21 cellular contexts compared by ENCODE assay signal in the genomic region with DNA sequence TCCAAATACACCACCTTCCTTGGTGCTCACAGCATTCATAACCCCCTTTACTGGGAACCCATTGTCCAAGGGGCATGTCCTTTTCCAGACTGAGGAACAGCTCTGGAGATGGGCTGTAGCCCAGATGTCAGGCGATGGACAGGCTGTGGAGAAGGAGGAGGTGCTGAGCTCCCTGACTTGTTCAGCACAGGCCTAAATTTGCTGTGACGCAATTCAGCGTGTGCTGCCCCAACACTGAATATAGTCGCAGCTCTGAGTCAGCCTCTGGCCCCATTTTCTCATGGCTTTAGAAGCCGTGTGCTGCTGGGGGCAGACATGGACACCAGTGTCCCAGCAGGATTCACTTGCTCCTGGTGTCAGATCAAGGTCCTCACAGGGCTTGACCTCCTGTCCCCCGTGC.
A peak's percentile ranks its signal among the peaks of the same experiment; 100 is the strongest.
DNase-seq lines count a peak whose midpoint lies in the region; ATAC-seq and TF ChIP-seq lines count a peak whose summit lies in the region.
"Had no signal": no experiment of that assay in that cellular context is flagged by ENCODE, and none has a peak within 500 bp of the region (broad histone marks: within the 10 kb centered on the region; RNA-seq: fewer than 3 reads in every experiment).

No MANE protein-coding gene starts in this region.

- TF ChIP-seq CTCF in upper lobe of right lung (IDR thresholded peaks at IDR 0.05): no peak
- TF ChIP-seq CTCF in stomach (IDR thresholded peaks at IDR 0.05): no peak

- no peak overlapping the region for H3K4me3 ChIP-seq in upper lobe of right lung
- no peak overlapping the region for H3K4me3 ChIP-seq in stomach
- H3K4me3 ChIP-seq: tibial nerve had no signal

- H3K4me1 ChIP-seq in upper lobe of right lung (no peaks in the 10 kb centered on the region), stomach (no peaks in the 10 kb centered on the region)
- H3K4me1 ChIP-seq: parathyroid adenoma, tibial nerve had no signal

- 80 to 91% (median 87%) methylated on average over 6 of the region's 6 CpGs for WGBS in stomach, 5 donors

- ATAC-seq in left lobe of liver (peak; percentile 26), upper lobe of right lung (peak; percentile 33), HG02981 (IDR thresholded peaks at IDR 0.05; ENCODE audit: unreplicated experiment) (no peak), HG03159 (IDR thresholded peaks at IDR 0.05; ENCODE audit: unreplicated experiment) (no peak)
- ATAC-seq: activated T-cell treated with anti-CD3 and anti-CD28 coated beads, Interleukin-2, amount 50 U/mL, for 4 hours; HCT116; HepG2; naive thymus-derived CD8-positive, alpha-beta T cell had no signal

- H3K9me3 ChIP-seq in upper lobe of right lung (no peaks in the 10 kb centered on the region), stomach (no peaks in the 10 kb centered on the region)
- H3K9me3 ChIP-seq: tibial nerve had no signal

- no peaks in the 10 kb centered on the region for H3K36me3 ChIP-seq in upper lobe of right lung
- H3K36me3 ChIP-seq in stomach: no peaks in the 10 kb centered on the region
- H3K36me3 ChIP-seq: tibial nerve had no signal

- intact Hi-C loops in upper lobe of right lung (cut with DNase I): no loop called here
- intact Hi-C loops in stomach (cut with DNase I; ENCODE audit: low total_unique reads): no loop called here

- H3K27me3 ChIP-seq in upper lobe of right lung: no peaks in the 10 kb centered on the region
- H3K27me3 ChIP-seq in stomach: no peaks in the 10 kb centered on the region
- H3K27me3 ChIP-seq: tibial nerve had no signal

- no peak for TF ChIP-seq EP300 in stomach (IDR thresholded peaks at IDR 0.05)

- H3K27ac ChIP-seq in upper lobe of right lung: no peak overlapping the region
- no peak overlapping the region for H3K27ac ChIP-seq in stomach
- H3K27ac ChIP-seq: parathyroid adenoma, tibial nerve had no signal

- no peak for TF ChIP-seq POLR2A in stomach (IDR thresholded peaks at IDR 0.05)

- peak; percentile 1 for DNase-seq in LHCN-M2 (ENCODE audit: low read depth)
- DNase-seq in fibroblast of gingiva (ENCODE audit: low read depth): peak; percentile 24
- no peak for DNase-seq in left lobe of liver (ENCODE audit: low spot score)
- no peak for DNase-seq in upper lobe of right lung
- no peak for DNase-seq in stomach
- DNase-seq: activated CD8-positive, alpha-beta memory T cell treated with anti-CD3 and anti-CD28 coated beads for 24 hours; activated T-cell treated with anti-CD3 and anti-CD28 coated beads, Interleukin-2, amount 50 U/mL, for 4 hours; AML-193; DMS79 treated with DMSO at 0.1 percent for 48 hours; hypothalamus; naive thymus-derived CD8-positive, alpha-beta T cell; NCI-H2171 treated with DMSO at 0.1 percent for 48 hours; NCI-H526 treated with DMSO at 0.1 percent for 48 hours; small intestine; stimulated activated naive CD4-positive, alpha-beta T cell had no signal

Comparison
In these comparisons a context has a peak if more than half of its experiments do, and no peak if none do; other contexts are left out.
1. DNase-seq: peak in LHCN-M2 (single experiment) and fibroblast of gingiva (single experiment); none in left lobe of liver (single experiment), upper lobe of right lung (single experiment) and stomach (single experiment).
2. ATAC-seq: peak in left lobe of liver (single experiment) and upper lobe of right lung (single experiment); none in HG02981 (single experiment) and HG03159 (single experiment).